In the genomic region with DNA sequence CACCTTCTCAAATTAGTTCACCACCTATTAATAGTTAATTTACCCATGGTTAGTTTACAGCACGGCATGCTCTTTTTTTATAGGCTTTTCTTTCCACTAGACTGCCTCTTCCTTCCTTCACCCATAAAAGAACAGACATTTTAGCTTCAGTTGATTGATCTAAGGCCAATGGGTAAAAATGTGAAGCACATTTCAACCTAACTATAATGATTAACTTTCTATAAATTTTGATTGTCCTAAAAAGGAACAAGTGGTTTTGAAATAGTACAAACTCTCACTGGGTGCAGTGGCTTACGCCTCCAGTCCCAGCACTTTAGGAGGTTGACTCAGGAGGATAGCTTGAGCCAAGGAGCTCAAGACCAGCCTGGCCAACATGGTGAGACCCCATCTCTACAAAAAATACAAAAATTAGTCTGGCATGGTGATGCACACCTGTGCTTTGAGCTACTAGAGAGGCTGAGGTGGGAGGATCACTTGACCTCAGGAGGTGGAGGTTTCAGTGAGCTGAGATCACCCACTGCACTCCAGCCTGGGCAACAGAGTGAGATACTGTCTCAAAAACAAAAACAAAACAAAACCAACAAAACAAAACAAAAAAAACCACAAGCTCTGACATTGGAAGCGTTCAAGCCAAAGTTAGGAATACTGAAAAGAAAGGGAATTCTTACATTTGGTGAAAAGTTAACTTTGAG, we compare ENCODE assay signal across 15 cellular contexts.
"Had no signal": no experiment of that assay in that cellular context is flagged by ENCODE, and none has a peak within 500 bp of the region (broad histone marks: within the 10 kb centered on the region; RNA-seq: fewer than 3 reads in every experiment).

No MANE protein-coding gene starts in this region.

- H3K4me1 ChIP-seq: left lung, sigmoid colon, stomach had no signal

- H3K4me1 Mint-ChIP-seq: activated naive CD4-positive, alpha-beta T cell treated with anti-CD3 and anti-CD28 coated beads, Interleukin-2, amount 50 U/mL, for 24 hours; naive B cell; stimulated activated effector memory CD8-positive, alpha-beta T cell treated with anti-CD3 and anti-CD28 coated beads, Interleukin-12 subunit alpha, Interleukin-12 subunit beta, amount 100 ng/mL, for 72 hours had no signal

- H3K27ac Mint-ChIP-seq: activated naive CD4-positive, alpha-beta T cell treated with anti-CD3 and anti-CD28 coated beads, Interleukin-2, amount 50 U/mL, for 24 hours; naive B cell; stimulated activated effector memory CD8-positive, alpha-beta T cell treated with anti-CD3 and anti-CD28 coated beads, Interleukin-12 subunit alpha, Interleukin-12 subunit beta, amount 100 ng/mL, for 72 hours; type B pancreatic cell had no signal

- H3K27ac ChIP-seq: esophagus squamous epithelium, left lung, ovary, sigmoid colon, stomach had no signal

- H3K27me3 ChIP-seq: esophagus squamous epithelium, left lung, ovary, sigmoid colon, stomach had no signal

- ATAC-seq: left lung; stimulated activated effector memory CD8-positive, alpha-beta T cell treated with anti-CD3 and anti-CD28 coated beads, Interleukin-12 subunit alpha, Interleukin-12 subunit beta, amount 100 ng/mL, for 72 hours had no signal

- H3K27me3 Mint-ChIP-seq: activated naive CD4-positive, alpha-beta T cell treated with anti-CD3 and anti-CD28 coated beads, Interleukin-2, amount 50 U/mL, for 24 hours; naive B cell; type B pancreatic cell had no signal

- H3K4me3 ChIP-seq: esophagus squamous epithelium, left lung, ovary, sigmoid colon, stomach had no signal

- DNase-seq: activated CD4-positive, alpha-beta T cell treated with anti-CD3 and anti-CD28 coated beads, Interleukin-2, amount 50 U/mL, for 4 hours; activated gamma-delta T cell; cerebellar nuclear complex; effector CD8-positive, alpha-beta T cell; esophagus squamous epithelium; left lung; naive B cell; ovary; sigmoid colon; stimulated activated CD4-positive, alpha-beta T cell treated with anti-CD3 and anti-CD28 coated beads, Interleukin-4, amount 100 ng/mL, for 24 hours; stomach; T-helper 2 cell had no signal

- H3K36me3 Mint-ChIP-seq: activated naive CD4-positive, alpha-beta T cell treated with anti-CD3 and anti-CD28 coated beads, Interleukin-2, amount 50 U/mL, for 24 hours; naive B cell; stimulated activated effector memory CD8-positive, alpha-beta T cell treated with anti-CD3 and anti-CD28 coated beads, Interleukin-12 subunit alpha, Interleukin-12 subunit beta, amount 100 ng/mL, for 72 hours; type B pancreatic cell had no signal

- H3K9me3 Mint-ChIP-seq: activated naive CD4-positive, alpha-beta T cell treated with anti-CD3 and anti-CD28 coated beads, Interleukin-2, amount 50 U/mL, for 24 hours had no signal

- H3K4me3 Mint-ChIP-seq: activated naive CD4-positive, alpha-beta T cell treated with anti-CD3 and anti-CD28 coated beads, Interleukin-2, amount 50 U/mL, for 24 hours; naive B cell; stimulated activated effector memory CD8-positive, alpha-beta T cell treated with anti-CD3 and anti-CD28 coated beads, Interleukin-12 subunit alpha, Interleukin-12 subunit beta, amount 100 ng/mL, for 72 hours; type B pancreatic cell had no signal

- H3K9me3 ChIP-seq: esophagus squamous epithelium, left lung, ovary, sigmoid colon had no signal

- H3K36me3 ChIP-seq: esophagus squamous epithelium, left lung, ovary, sigmoid colon, stomach had no signal
